ENCODE assay signal across 8 cellular contexts in genomic region chr18:75209129-75209951, GRCh38. TPM values are rescaled to one million over a fixed set of nuclear protein-coding genes. Genes with fewer than 3 reads are reported as not detected.
DNase-seq lines count a peak whose midpoint lies in the region; ATAC-seq and TF ChIP-seq lines count a peak whose summit lies in the region.

PTGR3 (minus strand) TSS chr18:75209139; CDS start chr18:75209058, 81 bp downstream.

- H3K27me3 Mint-ChIP-seq in activated CD8-positive, alpha-beta memory T cell treated with anti-CD3 and anti-CD28 coated beads, Interleukin-2, amount 10 ng/mL, durations not matched to agents 7 days and 5 days: peaks cover 27% of the 10 kb centered on the region
- no peaks in the 10 kb centered on the region for H3K27me3 Mint-ChIP-seq in effector memory CD8-positive, alpha-beta T cell
- no peaks in the 10 kb centered on the region for H3K27me3 Mint-ChIP-seq in memory B cell

- ATAC-seq in activated CD8-positive, alpha-beta memory T cell treated with anti-CD3 and anti-CD28 coated beads, Interleukin-2, amount 10 ng/mL, durations not matched to agents 7 days and 5 days: peak; percentile 67
- peak; percentile 60 for ATAC-seq in effector memory CD8-positive, alpha-beta T cell (replicated peaks)
- ATAC-seq in memory B cell (ENCODE audit: low read depth): peak; percentile 63

- H3K4me3 Mint-ChIP-seq in activated CD8-positive, alpha-beta memory T cell treated with anti-CD3 and anti-CD28 coated beads, Interleukin-2, amount 10 ng/mL, durations not matched to agents 7 days and 5 days: peak within 1 kb of the TSS; percentile 98
- H3K4me3 Mint-ChIP-seq in effector memory CD8-positive, alpha-beta T cell: peak within 1 kb of the TSS; percentile 100
- peak within 1 kb of the TSS; percentile 93 for H3K4me3 Mint-ChIP-seq in memory B cell

- no peak for TF ChIP-seq CTCF in GM20000 (IDR thresholded peaks at IDR 0.05; ENCODE audit: extremely low read depth, missing control alignments)

- CTCF ChIA-PET in activated CD8-positive, alpha-beta memory T cell treated with anti-CD3 and anti-CD28 coated beads, Interleukin-2, amount 10 ng/mL, durations not matched to agents 7 days and 5 days (lab: Charles Lee): interaction anchor here (1.0 to 1.4 kb wide), 3 partner anchors 35 to 269 kb away, joined by 3 to 6 read pairs (median 3); no protein-coding TSS in a partner anchor

- H3K4me1 Mint-ChIP-seq in activated CD8-positive, alpha-beta memory T cell treated with anti-CD3 and anti-CD28 coated beads, Interleukin-2, amount 10 ng/mL, durations not matched to agents 7 days and 5 days: peaks cover 58% of the 10 kb centered on the region
- peaks cover 47 to 68% of the 10 kb centered on the region in 2 donors for H3K4me1 Mint-ChIP-seq in effector memory CD8-positive, alpha-beta T cell (ENCODE audit: low read depth in 2 of 2)
- peaks cover 28% of the 10 kb centered on the region for H3K4me1 Mint-ChIP-seq in memory B cell

- H3K9me3 Mint-ChIP-seq in activated CD8-positive, alpha-beta memory T cell treated with anti-CD3 and anti-CD28 coated beads, Interleukin-2, amount 10 ng/mL, durations not matched to agents 7 days and 5 days (ENCODE audit: low read depth): no peaks in the 10 kb centered on the region
- no peaks in the 10 kb centered on the region for H3K9me3 Mint-ChIP-seq in effector memory CD8-positive, alpha-beta T cell
- no peaks in the 10 kb centered on the region for H3K9me3 Mint-ChIP-seq in memory B cell

- DNase-seq in COLO668 (lab: John Stamatoyannopoulos, UW; ENCODE audit: unreplicated experiment) (peak; percentile 96), GM20000 (ENCODE audit: low spot score) (peak; percentile 93), HT1080 (ENCODE audit: low read depth) (peak; percentile 88), NOMO-1 treated with dmso at 0.1 percent for 144 hours (lab: John Stamatoyannopoulos, UW; ENCODE audit: unreplicated experiment) (peak; percentile 77), memory B cell (ENCODE audit: low spot score in 2 of 2) (peak; percentile 55 to 63)
- DNase-seq in activated CD8-positive, alpha-beta memory T cell treated with anti-CD3 and anti-CD28 coated beads, Interleukin-2, amount 10 ng/mL, durations not matched to agents 7 days and 5 days: peak; percentile 93
- DNase-seq in effector memory CD8-positive, alpha-beta T cell: peak; percentile 72 to 74 (median 73)
- DNase-seq in stimulated activated CD8-positive, alpha-beta memory T cell treated with anti-CD3 and anti-CD28 coated beads, Interleukin-15, amount 100 ng/mL, for 1 hour (ENCODE audit: low read depth): peak; percentile 44

- H3K27ac Mint-ChIP-seq in activated CD8-positive, alpha-beta memory T cell treated with anti-CD3 and anti-CD28 coated beads, Interleukin-2, amount 10 ng/mL, durations not matched to agents 7 days and 5 days: peak within 1 kb of the TSS; percentile 98
- peak within 1 kb of the TSS; percentile 98 to 99 for H3K27ac Mint-ChIP-seq in effector memory CD8-positive, alpha-beta T cell
- peak within 1 kb of the TSS; percentile 92 for H3K27ac Mint-ChIP-seq in memory B cell

- H3K36me3 Mint-ChIP-seq in activated CD8-positive, alpha-beta memory T cell treated with anti-CD3 and anti-CD28 coated beads, Interleukin-2, amount 10 ng/mL, durations not matched to agents 7 days and 5 days: peaks cover 21% of the 10 kb centered on the region
- peaks cover 35% of the 10 kb centered on the region for H3K36me3 Mint-ChIP-seq in effector memory CD8-positive, alpha-beta T cell (ENCODE audit: insufficient read depth)
- peaks cover 2% of the 10 kb centered on the region for H3K36me3 Mint-ChIP-seq in memory B cell

RNA-seq across cellular contexts. Expression of gene PTGR3, which starts in this region (rescaled TPM):
- 20.3 and 24.0 TPM in 2 replicates for total RNA-seq in HT1080 (2014; rRNA removed; shearing (Covaris generic))
- 35.6 and 43.9 TPM in 2 replicates for polyA plus RNA-seq in HT1080 (2015; cell fraction: cytosol; rRNA removed)
- polyA plus RNA-seq in HT1080 (2015; cell fraction: nucleus; rRNA removed): 29.7 and 33.4 TPM in 2 replicates
- 10 to 100 TPM; 31.5 to 33.5 TPM for total RNA-seq in activated CD8-positive, alpha-beta memory T cell treated with anti-CD3 and anti-CD28 coated beads, Interleukin-2, amount 10 ng/mL, durations not matched to agents 7 days and 5 days

Comparison
In these comparisons a context has a peak if more than half of its experiments do, and no peak if none do; other contexts are left out.
1. Peak in every context shown above with its lines: DNase-seq and ATAC-seq.
2. DNase-seq: peak in every context shown above with its lines; median percentile 96 in COLO668; 93 in GM20000; 93 in activated CD8-positive, alpha-beta memory T cell treated with anti-CD3 and anti-CD28 coated beads, Interleukin-2, amount 10 ng/mL, durations not matched to agents 7 days and 5 days; 88 in HT1080; 77 in NOMO-1 treated with dmso at 0.1 percent for 144 hours; 73 in effector memory CD8-positive, alpha-beta T cell; 59 in memory B cell; 44 in stimulated activated CD8-positive, alpha-beta memory T cell treated with anti-CD3 and anti-CD28 coated beads, Interleukin-15, amount 100 ng/mL, for 1 hour.